ENCODE assay signal across 20 cellular contexts in genomic region chr6:157312733-157313132, GRCh38. TPM values are rescaled to one million over a fixed set of nuclear protein-coding genes. Genes with fewer than 3 reads are reported as not detected.
DNase-seq lines count a peak whose midpoint lies in the region; ATAC-seq, FAIRE-seq and TF ChIP-seq lines count a peak whose summit lies in the region.
"Had no signal": no experiment of that assay in that cellular context is flagged by ENCODE, and none has a peak within 500 bp of the region (broad histone marks: within the 10 kb centered on the region; RNA-seq: fewer than 3 reads in every experiment).

No MANE protein-coding gene starts in this region.

- H3K27ac ChIP-seq in GM12878 (ENCODE audit: control insufficient read depth, insufficient read depth), result no peak overlapping the region
- no peak overlapping the region for H3K27ac ChIP-seq in keratinocyte (ENCODE audit: control insufficient read depth, insufficient read depth, low read length)
- no peak overlapping the region for H3K27ac ChIP-seq in Karpas-422 (ENCODE audit: low read length)
- H3K27ac ChIP-seq: SJCRH30 had no signal

- TF ChIP-seq CTCF in GM12878 (IDR thresholded peaks at IDR 0.05 in 2 of 3, conservative IDR thresholded peaks at IDR 0.05 in 1 of 3; ENCODE audit: control insufficient read depth in 2 of 3, extremely low read depth in 1 of 3, insufficient read depth in 1 of 3, low read depth in 3 of 3, low read length in 3 of 3), result no peak
- TF ChIP-seq CTCF in keratinocyte (optimal IDR thresholded peaks at IDR 0.05 in 1 of 3, IDR thresholded peaks at IDR 0.05 in 1 of 3, conservative IDR thresholded peaks at IDR 0.05 in 1 of 3; ENCODE audit: extremely low read depth in 1 of 3, insufficient read depth in 2 of 3, low read length in 3 of 3), result no peak

- FAIRE-seq in GM12878 (lab: Jason Lieb, UNC) (peak; percentile 18), keratinocyte (lab: Jason Lieb, UNC) (peak; percentile 23)

- peaks cover 6 to 8% of the 10 kb centered on the region in 2 donors for H3K4me1 Mint-ChIP-seq in immature natural killer cell

- TF ChIP-seq EP300 in GM12878 (IDR thresholded peaks at IDR 0.05; ENCODE audit: borderline replicate concordance in 1 of 2, control insufficient read depth in 1 of 2, low read depth in 2 of 2, low read length in 2 of 2), result no peak

- dilution Hi-C loops in keratinocyte (cut with MboI; ENCODE audit: extremely low pct_ligation_motif_present, low sequenced_read_pairs), result no loop called here

- no peaks in the 10 kb centered on the region for H3K27me3 Mint-ChIP-seq in immature natural killer cell (ENCODE audit: low read depth in 3 of 3)
- H3K27me3 Mint-ChIP-seq: CD4-positive, alpha-beta memory T cell had no signal

- no peak for TF ChIP-seq RAD21 in GM12878 (IDR thresholded peaks at IDR 0.05; ENCODE audit: insufficient read depth, low read depth, low read length)

- H3K9me3 ChIP-seq in GM12878 (replicated peaks; ENCODE audit: control insufficient read depth, insufficient read depth, low read length) (no peaks in the 10 kb centered on the region), keratinocyte (ENCODE audit: control insufficient read depth, low read depth, low read length) (no peaks in the 10 kb centered on the region), Karpas-422 (ENCODE audit: low read length) (no peaks in the 10 kb centered on the region)
- H3K9me3 ChIP-seq: BE2C, SJCRH30 had no signal

- H3K9ac ChIP-seq in GM12878 (ENCODE audit: control insufficient read depth, insufficient read depth, low read length) (no peak overlapping the region), keratinocyte (ENCODE audit: control insufficient read depth, extremely low read depth, insufficient read depth, low read length) (no peak overlapping the region), Karpas-422 (ENCODE audit: low read length) (no peak overlapping the region)

- H3K27ac Mint-ChIP-seq in immature natural killer cell, result no peak overlapping the region
- H3K27ac Mint-ChIP-seq: CD4-positive, alpha-beta memory T cell had no signal

- H3K4me1 ChIP-seq in GM12878 (ENCODE audit: control insufficient read depth, insufficient read depth, low read length) (no peaks in the 10 kb centered on the region), keratinocyte (ENCODE audit: control insufficient read depth, extremely low read depth, insufficient read depth, low read length) (peaks cover 22% of the 10 kb centered on the region), Karpas-422 (ENCODE audit: low read length) (peaks cover 9% of the 10 kb centered on the region)
- H3K4me1 ChIP-seq: SJCRH30 had no signal

- H3K27me3 ChIP-seq in GM12878 (replicated peaks in 1 of 2; ENCODE audit: control insufficient read depth in 2 of 2, insufficient read depth in 2 of 2, low read length in 1 of 2) (no peaks in the 10 kb centered on the region), keratinocyte (ENCODE audit: control insufficient read depth, extremely low read depth, insufficient read depth, low read length) (no peaks in the 10 kb centered on the region), Karpas-422 (ENCODE audit: low read length) (no peaks in the 10 kb centered on the region)
- H3K27me3 ChIP-seq: BE2C, SJCRH30 had no signal

- H4K20me1 ChIP-seq in GM12878 (ENCODE audit: control insufficient read depth, insufficient read depth) (no peaks in the 10 kb centered on the region), keratinocyte (ENCODE audit: control insufficient read depth, extremely low read depth, insufficient read depth, low read length) (no peaks in the 10 kb centered on the region), Karpas-422 (ENCODE audit: insufficient read depth, low read depth, low read length) (no peaks in the 10 kb centered on the region)

- H3K36me3 ChIP-seq in GM12878 (ENCODE audit: control insufficient read depth in 2 of 2, insufficient read depth in 2 of 2, low read length in 1 of 2), result peaks cover 11 to 14% of the 10 kb centered on the region in 2 experiments; a peak in 3 of 4 replicates
- peaks cover 24 to 31% of the 10 kb centered on the region in 2 experiments for H3K36me3 ChIP-seq in keratinocyte (ENCODE audit: control insufficient read depth in 2 of 2, extremely low read depth in 1 of 2, insufficient read depth in 2 of 2, low read length in 2 of 2)
- peaks cover 19% of the 10 kb centered on the region; the same call in 1 of the 2 replicates for H3K36me3 ChIP-seq in Karpas-422 (ENCODE audit: insufficient read depth, low read length)

- intact Hi-C loops in GM12878 (cut with micrococcal nuclease; ENCODE audit: unreplicated experiment), result loop anchor here (10.0 kb wide), 2 partner anchors 562 to 762 kb away; no protein-coding TSS in a partner anchor

- POLR2A ChIA-PET in GM12878 (lab: Charles Lee), result no interaction called here

- no peaks in the 10 kb centered on the region for H3K9me2 ChIP-seq in Karpas-422 (replicated peaks; ENCODE audit: insufficient read depth, low read length)

- H3K4me3 Mint-ChIP-seq in immature natural killer cell, result no peak overlapping the region
- H3K4me3 Mint-ChIP-seq: CD4-positive, alpha-beta memory T cell had no signal

- no peaks in the 10 kb centered on the region for H3K9me3 Mint-ChIP-seq in immature natural killer cell
- H3K9me3 Mint-ChIP-seq: CD4-positive, alpha-beta memory T cell had no signal

- RAD21 ChIA-PET in GM12878 (lab: Charles Lee; ENCODE audit: unreplicated experiment), result no interaction called here

- ATAC-seq in GM12878 (no peak), GM19467 (IDR thresholded peaks at IDR 0.05; ENCODE audit: unreplicated experiment) (no peak)
- ATAC-seq: PC-3 had no signal

- DNase-seq in GM03348 (ENCODE audit: low spot score) (peak; percentile 15), M059J (ENCODE audit: low read depth) (peak; percentile 11), GM12878 (ENCODE audit: low read depth, low spot score) (no peak), keratinocyte (ENCODE audit: low read depth, low spot score) (no peak), immature natural killer cell (no peak), NCI-H1092 (lab: John Stamatoyannopoulos, UW) (no peak), Karpas-422 (no peak)
- DNase-seq: 8988T; BE2C; CD4-positive, alpha-beta memory T cell; DND-41; GDM1; NCI-H1436; NCI-H2029; NCI-H2171; NCI-H446; NCI-H69; PC-3 had no signal

- H3K79me2 ChIP-seq in GM12878 (ENCODE audit: control insufficient read depth, insufficient read depth, low read length), result no peaks in the 10 kb centered on the region
- H3K79me2 ChIP-seq in keratinocyte (ENCODE audit: control insufficient read depth, insufficient read depth, low read length), result peaks cover 3% of the 10 kb centered on the region
- H3K79me2 ChIP-seq in Karpas-422 (ENCODE audit: low read length), result no peaks in the 10 kb centered on the region

- H3K9me1 ChIP-seq in keratinocyte (ENCODE audit: control insufficient read depth, extremely low read depth, insufficient read depth, low read length), result no peaks in the 10 kb centered on the region

- CTCF ChIA-PET in GM12878 (lab: Yijun Ruan, JAX), result interaction anchor here (0.6 kb wide), 1 partner anchor 31 kb away, joined by 3 read pairs; no protein-coding TSS in a partner anchor

- in situ Hi-C loops in GM12878 (cut with MboI), result loop anchor here (10.0 kb wide), 1 partner anchor 292 kb away; no protein-coding TSS in a partner anchor

- TF ChIP-seq POLR2A in GM12878 (IDR thresholded peaks at IDR 0.05; ENCODE audit: low read depth, low read length), result no peak

- no TSS peak for BruUV-seq in GM12878 (replicated peaks; lab: Mats Ljungman, UMichigan)

- H3K4me3 ChIP-seq in GM12878 (no peak overlapping the region), keratinocyte (ENCODE audit: control insufficient read depth in 2 of 3, extremely low read depth in 1 of 3, insufficient read depth in 2 of 3, low read depth in 1 of 3, low read length in 3 of 3) (no peak overlapping the region), Karpas-422 (ENCODE audit: low read length) (no peak overlapping the region)
- H3K4me3 ChIP-seq: SJCRH30 had no signal

- WGBS in GM12878 (ENCODE audit: insufficient coverage, insufficient replicate concordance, low lambda C conversion rate, missing lambda C conversion rate), result 75% methylated on average over 9 of the region's 9 CpGs

- SMC1A ChIA-PET in GM12878 (lab: Charles Lee; ENCODE audit: uncharacterized antibody, unreplicated experiment), result no interaction called here

- no peak overlapping the region for H2AFZ ChIP-seq in GM12878 (ENCODE audit: control insufficient read depth, low read depth, low read length)
- H2AFZ ChIP-seq in keratinocyte (ENCODE audit: control insufficient read depth, low read length), result no peak overlapping the region
- H2AFZ ChIP-seq in Karpas-422 (ENCODE audit: low read length), result no peak overlapping the region

- H3K4me2 ChIP-seq in GM12878 (ENCODE audit: control insufficient read depth, insufficient read depth) (no peak overlapping the region), keratinocyte (ENCODE audit: control insufficient read depth, extremely low read depth, insufficient read depth, low read depth, low read length) (no peak overlapping the region), Karpas-422 (ENCODE audit: low read depth, low read length, poor library complexity, severe bottlenecking) (no peak overlapping the region)

- H3K36me3 Mint-ChIP-seq in immature natural killer cell, result peaks cover 15 to 31% (median 26%) of the 10 kb centered on the region in 3 donors

RNA-seq across cellular contexts. Expression of gene TMEM242, which starts 10.6 kb away (rescaled TPM):
- total RNA-seq in M059J (2014; rRNA removed; shearing (Covaris generic)), result 10.7 and 11.8 TPM in 2 replicates
- 25.2 and 32.0 TPM in 2 replicates for total RNA-seq in GM12878 (2013; cell fraction: nucleolus; rRNA removed)
- total RNA-seq in GM12878 (2014; rRNA removed), result 3.2 and 3.6 TPM in 2 replicates
- 2.8 and 3.7 TPM in 2 replicates for total RNA-seq in GM12878 (2014; rRNA removed; fragmentation: Illumina TruSeq; extraction: Trizol)
- 4.4 and 4.8 TPM in 2 replicates for total RNA-seq in GM12878 (2021)
- 2.6 TPM for polyA plus RNA-seq in GM12878 (2011; ENCODE audit: low read depth)
- polyA plus RNA-seq in GM12878 (2011; rRNA removed), result 9.8 and 11.6 TPM in 2 replicates
- 4.4 and 5.1 TPM in 2 replicates for polyA plus RNA-seq in GM12878 (2011; cell fraction: cytosol; rRNA removed)
- polyA plus RNA-seq in GM12878 (2011; cell fraction: nucleus; rRNA removed), result 6.8 and 6.9 TPM in 2 replicates
- polyA plus RNA-seq in GM12878 (2012), result 2.7 and 3.3 TPM in 2 replicates
- 2.4 and 3.4 TPM in 2 replicates for polyA plus RNA-seq in GM12878 (2014; fragmentation: Illumina TruSeq; extraction: Trizol)
- 1 to 10 TPM; 6.1 to 6.2 TPM for polyA plus RNA-seq in GM12878 (2014; fragmentation: Nextera tagmentation; extraction: Ambion mirVana)
- polyA plus RNA-seq in GM12878 (2014; rRNA removed), result 4.0 and 4.9 TPM in 2 replicates
- polyA plus RNA-seq in GM12878 (2016; fragmentation: Nextera tagmentation; extraction: Ambion mirVana), result 1 to 10 TPM; 6.2 to 7.7 TPM
- 3.1 and 3.7 TPM in 2 replicates for polyA minus RNA-seq in GM12878 (2011; rRNA and poly(A)+ RNA removed)
- 0.62 and 1.6 TPM in 2 replicates for polyA minus RNA-seq in GM12878 (2011; cell fraction: cytosol; rRNA and poly(A)+ RNA removed)
- 5.4 and 9.2 TPM in 2 replicates for polyA minus RNA-seq in GM12878 (2011; cell fraction: nucleus; rRNA and poly(A)+ RNA removed)
- 8.1 to 11.0 TPM (median 9.3 TPM) in 3 replicates for polyA plus RNA-seq in keratinocyte
- 6.9 TPM for polyA plus RNA-seq in keratinocyte (2011; ENCODE audit: low read depth)
- 7.6 and 11.3 TPM in 2 replicates for polyA plus RNA-seq in keratinocyte (2011; cell fraction: cytosol; rRNA removed)
- polyA plus RNA-seq in keratinocyte (2011; cell fraction: nucleus; rRNA removed), result 9.7 and 10.8 TPM in 2 replicates
- 8.4 and 10.3 TPM in 2 replicates for polyA plus RNA-seq in keratinocyte (2012; ENCODE audit: low replicate concordance)
- polyA minus RNA-seq in keratinocyte, result 0.69 to 3.6 TPM (median 2.1 TPM) in 3 replicates
- 3.8 TPM for polyA minus RNA-seq in keratinocyte (2011; cell fraction: cytosol; rRNA and poly(A)+ RNA removed)
- 3.0 and 8.1 TPM in 2 replicates for polyA minus RNA-seq in keratinocyte (2011; cell fraction: nucleus; rRNA and poly(A)+ RNA removed)
- 10 to 100 TPM; 13.7 to 17.4 (median 15.9) TPM for polyA plus RNA-seq in immature natural killer cell
- 3.4 and 5.5 TPM in 2 replicates for total RNA-seq in Karpas-422 (2014; rRNA removed; shearing (Covaris generic); ENCODE audit: low replicate concordance)

Comparison
In these comparisons a context has a peak if more than half of its experiments do, and no peak if none do; other contexts are left out.
1. DNase-seq: peak in GM03348 (single experiment) and M059J (single experiment); none in GM12878 (single experiment), keratinocyte (single experiment), immature natural killer cell (0 of 3), NCI-H1092 (single experiment) and Karpas-422 (single experiment).